In the genomic region with DNA sequence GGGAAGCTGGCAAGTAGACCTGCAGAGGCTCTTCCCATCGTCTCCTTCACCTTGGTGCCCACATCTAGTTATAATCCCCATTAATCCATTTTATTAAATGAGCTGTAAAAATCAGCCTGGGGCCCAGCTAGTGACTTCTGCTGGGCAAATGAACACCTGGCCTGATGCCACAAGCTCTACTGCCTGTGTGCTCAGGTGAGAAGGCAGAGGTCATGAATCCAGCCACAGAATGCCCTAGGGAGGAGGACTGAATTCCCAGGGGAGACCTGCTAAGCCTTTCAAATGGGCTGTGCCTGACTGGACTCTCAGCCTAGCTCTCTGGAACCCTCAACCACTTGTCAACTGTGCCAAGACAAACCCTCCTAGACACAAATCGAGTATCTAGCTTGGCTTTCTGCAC, we compare ENCODE assay signal across 18 cellular contexts.
DNase-seq lines count a peak whose midpoint lies in the region; ATAC-seq and TF ChIP-seq lines count a peak whose summit lies in the region.
"Had no signal": no experiment of that assay in that cellular context is flagged by ENCODE, and none has a peak within 500 bp of the region (broad histone marks: within the 10 kb centered on the region; RNA-seq: fewer than 3 reads in every experiment).

No MANE protein-coding gene starts in this region.

- peaks cover 9% of the 10 kb centered on the region for H3K79me2 ChIP-seq in osteoblast (ENCODE audit: insufficient read depth, low read length)

- TF ChIP-seq CTCF in Calu3 (IDR thresholded peaks at IDR 0.05; ENCODE audit: unreplicated experiment): no peak
- no peak for TF ChIP-seq CTCF in WTC11 (IDR thresholded peaks at IDR 0.05)
- TF ChIP-seq CTCF in osteoblast (IDR thresholded peaks at IDR 0.05; ENCODE audit: extremely low read depth, low read depth, low read length): no peak

- no peaks in the 10 kb centered on the region for H3K36me3 Mint-ChIP-seq in Calu3 (ENCODE audit: insufficient read depth, unreplicated experiment)
- H3K36me3 Mint-ChIP-seq in WTC11: peaks cover 24% of the 10 kb centered on the region
- H3K36me3 Mint-ChIP-seq in natural killer cell treated with Interleukin-12 subunit alpha and Interleukin-12 subunit beta and Interleukin-15 and Interleukin-18, amount 100 ng/mL, for 72 hours: peaks cover 21% of the 10 kb centered on the region

- H3K4me3 Mint-ChIP-seq in Calu3 (ENCODE audit: low read depth, unreplicated experiment): no peak overlapping the region
- H3K4me3 Mint-ChIP-seq in WTC11: no peak overlapping the region
- H3K4me3 Mint-ChIP-seq in natural killer cell treated with Interleukin-12 subunit alpha and Interleukin-12 subunit beta and Interleukin-15 and Interleukin-18, amount 100 ng/mL, for 72 hours: no peak overlapping the region
- H3K4me3 Mint-ChIP-seq: activated CD4-positive, alpha-beta T cell treated with anti-CD3 and anti-CD28 coated beads, Interleukin-2, amount 10 ng/mL, durations not matched to agents 24 days and 14 days; nephron had no signal

- H3K4me2 ChIP-seq in osteoblast (ENCODE audit: insufficient read depth, low read length): peak overlapping the region; percentile 23

- H2AFZ ChIP-seq in osteoblast (ENCODE audit: low read length): no peak overlapping the region

- no peaks in the 10 kb centered on the region for H3K27me3 Mint-ChIP-seq in Calu3 (ENCODE audit: unreplicated experiment)
- no peaks in the 10 kb centered on the region for H3K27me3 Mint-ChIP-seq in WTC11 (ENCODE audit: low read depth)
- H3K27me3 Mint-ChIP-seq in natural killer cell treated with Interleukin-12 subunit alpha and Interleukin-12 subunit beta and Interleukin-15 and Interleukin-18, amount 100 ng/mL, for 72 hours: no peaks in the 10 kb centered on the region
- H3K27me3 Mint-ChIP-seq: activated CD4-positive, alpha-beta T cell treated with anti-CD3 and anti-CD28 coated beads, Interleukin-2, amount 10 ng/mL, durations not matched to agents 24 days and 14 days had no signal

- H4K20me1 ChIP-seq in osteoblast (ENCODE audit: insufficient read depth, low read length): no peaks in the 10 kb centered on the region

- CTCF ChIA-PET in Calu3 (lab: Charles Lee): no interaction called here
- CTCF ChIA-PET in WTC11 (lab: Charles Lee): interaction anchor here (0.9 to 2.2 kb wide), 7 partner anchors 9 to 79 kb away, joined by 3 to 10 read pairs (median 3); a partner anchor contains a TSS

- no peak overlapping the region for H3K4me3 ChIP-seq in osteoblast (ENCODE audit: insufficient read depth, low read length)
- H3K4me3 ChIP-seq: heart left ventricle, K562 had no signal

- peak; percentile 0 for DNase-seq in Calu3
- peak; percentile 51 for DNase-seq in HT-29 (ENCODE audit: low spot score)
- DNase-seq in WTC11 (ENCODE audit: low spot score): no peak
- no peak for DNase-seq in osteoblast (ENCODE audit: insufficient read length, low spot score, missing footprints)
- no peak for DNase-seq in natural killer cell treated with Interleukin-12 subunit alpha and Interleukin-12 subunit beta and Interleukin-15 and Interleukin-18, amount 100 ng/mL, for 72 hours (ENCODE audit: low spot score)
- DNase-seq in NCI-H1694 treated with DMSO at 0.1 percent for 48 hours (lab: John Stamatoyannopoulos, UW): no peak
- DNase-seq: activated CD4-positive, alpha-beta T cell treated with anti-CD3 and anti-CD28 coated beads, Interleukin-2, amount 10 ng/mL, durations not matched to agents 24 days and 14 days; activated CD8-positive, alpha-beta memory T cell treated with anti-CD3 and anti-CD28 coated beads, Interleukin-2, amount 50 U/mL, for 4 hours; activated naive CD4-positive, alpha-beta T cell; AML-193; aorta; heart left ventricle; NCI-H1048 had no signal

- no peaks in the 10 kb centered on the region for H3K27me3 ChIP-seq in osteoblast (ENCODE audit: insufficient read depth, low read length)
- H3K27me3 ChIP-seq: heart left ventricle had no signal

- ATAC-seq in WTC11 (no peak), HG03097 (IDR thresholded peaks at IDR 0.05; ENCODE audit: low FRiP score, unreplicated experiment) (no peak), HG03460 (IDR thresholded peaks at IDR 0.05; ENCODE audit: unreplicated experiment) (no peak)
- no peak for ATAC-seq in natural killer cell treated with Interleukin-12 subunit alpha and Interleukin-12 subunit beta and Interleukin-15 and Interleukin-18, amount 100 ng/mL, for 72 hours
- ATAC-seq: heart left ventricle, K562 had no signal

- H3K27ac Mint-ChIP-seq in Calu3 (ENCODE audit: unreplicated experiment) (no peak overlapping the region), WTC11 (peak overlapping the region; percentile 8; the same call in 1 of the 2 replicates)
- H3K27ac Mint-ChIP-seq in natural killer cell treated with Interleukin-12 subunit alpha and Interleukin-12 subunit beta and Interleukin-15 and Interleukin-18, amount 100 ng/mL, for 72 hours: no peak overlapping the region
- H3K27ac Mint-ChIP-seq: activated CD4-positive, alpha-beta T cell treated with anti-CD3 and anti-CD28 coated beads, Interleukin-2, amount 10 ng/mL, durations not matched to agents 24 days and 14 days had no signal

- H3K4me1 ChIP-seq in osteoblast (ENCODE audit: insufficient read depth, low read length): peaks cover 11% of the 10 kb centered on the region

- POLR2A ChIA-PET in WTC11 (lab: Charles Lee): no interaction called here

- intact Hi-C loops in Calu3 (cut with micrococcal nuclease; ENCODE audit: unreplicated experiment): no loop called here

- peak overlapping the region; percentile 39 for H3K27ac ChIP-seq in osteoblast (ENCODE audit: low read depth, low read length)
- H3K27ac ChIP-seq: heart left ventricle, HL-60 had no signal

- no peaks in the 10 kb centered on the region for H3K9me3 ChIP-seq in osteoblast (ENCODE audit: low read depth, low read length)

- H3K4me1 Mint-ChIP-seq in Calu3 (ENCODE audit: low read depth, unreplicated experiment) (peaks cover 9% of the 10 kb centered on the region), WTC11 (no peaks in the 10 kb centered on the region)
- H3K4me1 Mint-ChIP-seq in natural killer cell treated with Interleukin-12 subunit alpha and Interleukin-12 subunit beta and Interleukin-15 and Interleukin-18, amount 100 ng/mL, for 72 hours (ENCODE audit: low read depth in 2 of 2): peaks cover 16 to 19% of the 10 kb centered on the region in 2 donors

- H3K9me3 Mint-ChIP-seq in Calu3 (ENCODE audit: low read depth, unreplicated experiment) (no peaks in the 10 kb centered on the region), WTC11 (peaks cover 21% of the 10 kb centered on the region)
- H3K9me3 Mint-ChIP-seq in natural killer cell treated with Interleukin-12 subunit alpha and Interleukin-12 subunit beta and Interleukin-15 and Interleukin-18, amount 100 ng/mL, for 72 hours: no peaks in the 10 kb centered on the region

- H3K36me3 ChIP-seq in osteoblast (ENCODE audit: insufficient read depth, low read length): no peaks in the 10 kb centered on the region

- BruUV-seq in Calu3 (replicated peaks; lab: Mats Ljungman, UMichigan): no TSS peak

TF ChIP-seq in WTC11, 78 proteins besides CTCF, POLR2A, EP300 and RAD21 (continues in another document):
- TF ChIP-seq ZBTB21 (CRISPR knock-in tag; IDR thresholded peaks at IDR 0.05; ENCODE audit: borderline replicate concordance) (no peak), ATF1 (CRISPR knock-in tag; IDR thresholded peaks at IDR 0.05) (no peak), FOXK1 (CRISPR knock-in tag; IDR thresholded peaks at IDR 0.05) (no peak)
- TF ChIP-seq, protein P1, sequence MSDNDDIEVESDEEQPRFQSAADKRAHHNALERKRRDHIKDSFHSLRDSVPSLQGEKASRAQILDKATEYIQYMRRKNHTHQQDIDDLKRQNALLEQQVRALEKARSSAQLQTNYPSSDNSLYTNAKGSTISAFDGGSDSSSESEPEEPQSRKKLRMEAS (CRISPR knock-in tag; IDR thresholded peaks at IDR 0.05): no peak
- TF ChIP-seq, protein P2, sequence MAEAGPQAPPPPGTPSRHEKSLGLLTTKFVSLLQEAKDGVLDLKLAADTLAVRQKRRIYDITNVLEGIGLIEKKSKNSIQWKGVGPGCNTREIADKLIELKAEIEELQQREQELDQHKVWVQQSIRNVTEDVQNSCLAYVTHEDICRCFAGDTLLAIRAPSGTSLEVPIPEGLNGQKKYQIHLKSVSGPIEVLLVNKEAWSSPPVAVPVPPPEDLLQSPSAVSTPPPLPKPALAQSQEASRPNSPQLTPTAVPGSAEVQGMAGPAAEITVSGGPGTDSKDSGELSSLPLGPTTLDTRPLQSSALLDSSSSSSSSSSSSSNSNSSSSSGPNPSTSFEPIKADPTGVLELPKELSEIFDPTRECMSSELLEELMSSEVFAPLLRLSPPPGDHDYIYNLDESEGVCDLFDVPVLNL (CRISPR knock-in tag; IDR thresholded peaks at IDR 0.05; ENCODE audit: borderline replicate concordance, low read depth): no peak
- TF ChIP-seq, protein P3, sequence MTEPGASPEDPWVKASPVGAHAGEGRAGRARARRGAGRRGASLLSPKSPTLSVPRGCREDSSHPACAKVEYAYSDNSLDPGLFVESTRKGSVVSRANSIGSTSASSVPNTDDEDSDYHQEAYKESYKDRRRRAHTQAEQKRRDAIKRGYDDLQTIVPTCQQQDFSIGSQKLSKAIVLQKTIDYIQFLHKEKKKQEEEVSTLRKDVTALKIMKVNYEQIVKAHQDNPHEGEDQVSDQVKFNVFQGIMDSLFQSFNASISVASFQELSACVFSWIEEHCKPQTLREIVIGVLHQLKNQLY (CRISPR knock-in tag; IDR thresholded peaks at IDR 0.05): no peak

Comparison
In these comparisons a context has a peak if more than half of its experiments do, and no peak if none do; other contexts are left out.
1. DNase-seq: peak in Calu3 (single experiment) and HT-29 (single experiment); none in WTC11 (single experiment), osteoblast (single experiment), natural killer cell treated with Interleukin-12 subunit alpha and Interleukin-12 subunit beta and Interleukin-15 and Interleukin-18, amount 100 ng/mL, for 72 hours (single experiment) and NCI-H1694 treated with DMSO at 0.1 percent for 48 hours (single experiment).